Comparison of ENCODE assay signal across 18 cellular contexts in the genomic region with DNA sequence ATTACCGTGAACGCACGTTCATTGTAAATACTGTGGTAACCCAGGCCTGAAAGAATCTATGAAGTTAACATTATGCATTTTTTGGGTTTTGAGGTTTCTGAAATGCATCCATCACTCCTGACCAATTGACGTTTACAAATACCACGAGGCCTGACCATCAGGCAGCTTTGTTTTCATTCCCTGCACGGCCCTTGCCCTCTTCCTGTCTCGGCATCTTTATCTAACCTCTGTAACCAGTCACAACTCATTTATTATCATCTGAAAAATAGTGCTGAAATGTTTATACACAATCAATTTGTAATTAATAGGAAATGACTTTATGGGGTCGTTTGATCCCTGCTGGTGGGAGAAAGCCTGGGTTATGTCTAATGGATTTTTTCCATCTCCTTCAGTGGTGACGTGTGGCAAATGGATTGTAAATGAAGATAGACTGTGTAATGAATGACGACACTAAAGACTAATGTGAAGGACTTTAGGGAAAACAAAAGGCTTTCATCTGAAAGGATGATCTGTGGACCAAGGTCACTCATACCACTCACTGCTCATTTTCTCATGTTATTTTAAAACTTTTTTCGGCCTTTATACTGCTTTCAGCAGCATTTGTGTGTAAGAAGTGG.
DNase-seq lines count a peak whose midpoint lies in the region; FAIRE-seq and TF ChIP-seq lines count a peak whose summit lies in the region.
"Had no signal": no experiment of that assay in that cellular context is flagged by ENCODE, and none has a peak within 500 bp of the region (broad histone marks: within the 10 kb centered on the region; RNA-seq: fewer than 3 reads in every experiment).

No MANE protein-coding gene starts in this region.

- H3K36me3 Mint-ChIP-seq in progenitor cell of endocrine pancreas (ENCODE audit: insufficient read depth), result no peaks in the 10 kb centered on the region
- H3K36me3 Mint-ChIP-seq: activated naive CD8-positive, alpha-beta T cell treated with anti-CD3 and anti-CD28 coated beads, Interleukin-2, amount 10 ng/mL, durations not matched to agents 7 days and 5 days; stimulated activated naive B cell treated with anti-CD40 and anti-IgM and Interleukin-4, amounts not matched to agents 10 μg/mL and 1 μg/mL and 100 μg/mL, for 72 hours had no signal

- H3K4me3 Mint-ChIP-seq in progenitor cell of endocrine pancreas (ENCODE audit: low read depth), result no peak overlapping the region
- H3K4me3 Mint-ChIP-seq: activated naive CD8-positive, alpha-beta T cell treated with anti-CD3 and anti-CD28 coated beads, Interleukin-2, amount 10 ng/mL, durations not matched to agents 7 days and 5 days; B cell; HFFc6; stimulated activated naive B cell treated with anti-CD40 and anti-IgM and Interleukin-4, amounts not matched to agents 10 μg/mL and 1 μg/mL and 100 μg/mL, for 72 hours had no signal

- in situ Hi-C loops in Caki2 (cut with HindIII; ENCODE audit: low pct_unique_long_range_greater_than_20kb, low sequenced_read_pairs) (no loop called here), SK-MEL-5 (cut with HindIII; ENCODE audit: low pct_unique_long_range_greater_than_20kb, low sequenced_read_pairs) (no loop called here)

- H3K4me2 ChIP-seq in fibroblast of lung (ENCODE audit: extremely low read depth, insufficient read depth, low read length), result no peak overlapping the region

- H3K79me2 ChIP-seq in fibroblast of lung (ENCODE audit: control insufficient read depth, insufficient read depth, low read length), result no peaks in the 10 kb centered on the region

- DNase-seq in Caki2 (ENCODE audit: low read depth) (peak; percentile 86), SK-MEL-5 (ENCODE audit: low read depth, low spot score) (peak; percentile 97), fibroblast of lung (ENCODE audit: low read depth in 2 of 2) (peak; percentile 81 to 96), progenitor cell of endocrine pancreas (ENCODE audit: low spot score, unreplicated experiment) (no peak), MV-4-11 (lab: John Stamatoyannopoulos, UW) (no peak), testis (no peak), RPMI8226 (no peak), H54 (ENCODE audit: insufficient read length, low spot score) (no peak)
- DNase-seq: activated CD4-positive, alpha-beta T cell treated with anti-CD3 and anti-CD28 coated beads for 4 hours; activated naive CD8-positive, alpha-beta T cell treated with anti-CD3 and anti-CD28 coated beads, Interleukin-2, amount 10 ng/mL, durations not matched to agents 7 days and 5 days; activated T-cell treated with anti-CD3 and anti-CD28 coated beads for 4 hours; HFFc6; NCI-H2029; NCI-H774; stimulated activated naive B cell treated with anti-CD40 and anti-IgM and Interleukin-4, amounts not matched to agents 10 μg/mL and 1 μg/mL and 100 μg/mL, for 72 hours; T-helper 2 cell had no signal

- peaks cover 4% of the 10 kb centered on the region for H3K4me1 ChIP-seq in fibroblast of lung (ENCODE audit: control insufficient read depth, extremely low read depth, insufficient read depth, low read length)
- H3K4me1 ChIP-seq in testis, result no peaks in the 10 kb centered on the region

- no peaks in the 10 kb centered on the region for H3K9me3 Mint-ChIP-seq in progenitor cell of endocrine pancreas (ENCODE audit: low read depth)
- H3K9me3 Mint-ChIP-seq: activated naive CD8-positive, alpha-beta T cell treated with anti-CD3 and anti-CD28 coated beads, Interleukin-2, amount 10 ng/mL, durations not matched to agents 7 days and 5 days; HFFc6 had no signal

- H3K9ac ChIP-seq in fibroblast of lung (ENCODE audit: insufficient read depth, low read length), result no peak overlapping the region

- peaks cover 34% of the 10 kb centered on the region for H3K27me3 Mint-ChIP-seq in progenitor cell of endocrine pancreas
- H3K27me3 Mint-ChIP-seq: activated naive CD8-positive, alpha-beta T cell treated with anti-CD3 and anti-CD28 coated beads, Interleukin-2, amount 10 ng/mL, durations not matched to agents 7 days and 5 days had no signal

- WGBS in testis, 2 donors, result 73 to 79% methylated on average over 11 of the region's 11 CpGs

- peak overlapping the region; percentile 54 for H3K27ac Mint-ChIP-seq in progenitor cell of endocrine pancreas
- H3K27ac Mint-ChIP-seq: activated naive CD8-positive, alpha-beta T cell treated with anti-CD3 and anti-CD28 coated beads, Interleukin-2, amount 10 ng/mL, durations not matched to agents 7 days and 5 days; B cell; HFFc6; stimulated activated naive B cell treated with anti-CD40 and anti-IgM and Interleukin-4, amounts not matched to agents 10 μg/mL and 1 μg/mL and 100 μg/mL, for 72 hours had no signal

- no peak overlapping the region for H3K27ac ChIP-seq in fibroblast of lung (ENCODE audit: insufficient read depth, low read length)
- H3K27ac ChIP-seq in testis, result no peak overlapping the region

- TF ChIP-seq CTCF in fibroblast of lung (conservative IDR thresholded peaks at IDR 0.05 in 1 of 2, IDR thresholded peaks at IDR 0.05 in 1 of 2; ENCODE audit: low read depth in 1 of 2, low read length in 2 of 2) (no peak), progenitor cell of endocrine pancreas (IDR thresholded peaks at IDR 0.05; ENCODE audit: unreplicated experiment) (no peak), testis (IDR thresholded peaks at IDR 0.05) (no peak)

- H3K4me3 ChIP-seq in fibroblast of lung (replicated peaks in 1 of 4; ENCODE audit: control extremely low read depth in 1 of 4, insufficient read depth in 1 of 4, low read depth in 3 of 4, low read length in 4 of 4) (no peak overlapping the region), testis (no peak overlapping the region)

- no peak for FAIRE-seq in H54 (lab: Jason Lieb, UNC)
- FAIRE-seq: colon had no signal

- peaks cover 24% of the 10 kb centered on the region for H3K4me1 Mint-ChIP-seq in progenitor cell of endocrine pancreas (ENCODE audit: low read depth)
- H3K4me1 Mint-ChIP-seq: activated naive CD8-positive, alpha-beta T cell treated with anti-CD3 and anti-CD28 coated beads, Interleukin-2, amount 10 ng/mL, durations not matched to agents 7 days and 5 days; B cell; stimulated activated naive B cell treated with anti-CD40 and anti-IgM and Interleukin-4, amounts not matched to agents 10 μg/mL and 1 μg/mL and 100 μg/mL, for 72 hours had no signal

- H4K20me1 ChIP-seq in fibroblast of lung (ENCODE audit: control insufficient read depth, extremely low read depth, insufficient read depth, low read length), result no peaks in the 10 kb centered on the region

- H3K36me3 ChIP-seq in fibroblast of lung (ENCODE audit: control insufficient read depth, insufficient read depth, low read length) (no peaks in the 10 kb centered on the region), testis (ENCODE audit: low read depth, missing control alignments) (no peaks in the 10 kb centered on the region)

- H3K27me3 ChIP-seq in fibroblast of lung (ENCODE audit: control insufficient read depth, insufficient read depth, low read length) (no peaks in the 10 kb centered on the region), testis (no peaks in the 10 kb centered on the region)

- H3K9me3 ChIP-seq in fibroblast of lung (ENCODE audit: control insufficient read depth, insufficient read depth, low read depth, low read length) (no peaks in the 10 kb centered on the region), testis (no peaks in the 10 kb centered on the region)

- TF ChIP-seq POLR2A in testis (IDR thresholded peaks at IDR 0.05) (no peak), H54 (IDR thresholded peaks at IDR 0.05; ENCODE audit: low read depth, low read length) (no peak)

- H2AFZ ChIP-seq in fibroblast of lung (ENCODE audit: low read length), result no peak overlapping the region

- intact Hi-C loops in testis (cut with DNase I; ENCODE audit: low total_unique reads), result no loop called here

Comparison
In these comparisons a context has a peak if more than half of its experiments do, and no peak if none do; other contexts are left out.
1. DNase-seq: peak in Caki2 (single experiment), SK-MEL-5 (single experiment) and fibroblast of lung (2 of 2); none in progenitor cell of endocrine pancreas (single experiment), MV-4-11 (single experiment), testis (single experiment), RPMI8226 (single experiment) and H54 (single experiment).